1 cellular context compared by ENCODE assay signal in the genomic region with DNA sequence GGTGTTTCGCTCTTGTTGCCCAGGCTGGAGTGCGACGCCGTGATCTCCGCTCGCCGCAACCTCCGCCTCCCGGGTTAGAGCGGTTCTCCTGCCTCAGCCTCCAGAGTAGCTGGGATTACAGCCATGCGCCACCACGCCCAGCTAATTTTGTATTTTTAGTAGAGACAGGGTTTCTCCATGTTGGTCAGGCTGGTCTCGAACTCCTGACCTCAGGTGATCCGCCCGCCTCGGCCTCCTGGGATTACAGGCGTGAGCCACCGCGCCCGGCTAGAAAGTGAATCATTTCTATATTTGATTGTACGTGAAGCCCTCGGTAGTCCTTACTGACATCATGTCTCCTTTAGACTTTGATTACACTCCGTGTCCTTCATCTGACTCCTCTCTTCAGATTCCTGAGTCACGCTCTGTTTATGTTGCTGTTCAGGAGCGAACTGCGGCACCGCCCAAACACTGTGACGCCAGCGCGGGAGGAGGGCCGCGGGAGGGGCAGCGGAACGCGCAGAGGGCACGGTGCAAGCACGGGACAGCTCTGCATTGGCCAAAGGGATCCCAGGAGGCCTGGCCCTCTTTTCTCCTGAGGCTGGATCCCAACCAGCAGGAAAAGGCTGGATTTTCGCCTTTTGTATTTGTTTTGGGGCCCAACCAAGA.
TF ChIP-seq lines count a peak whose summit lies in the region.

No MANE protein-coding gene starts in this region.

TF ChIP-seq in K562, 482 proteins besides CTCF, POLR2A, EP300 and RAD21 (continues in another document):
- TF ChIP-seq CC2D1A (IDR thresholded peaks at IDR 0.05) (no peak), NFIC (IDR thresholded peaks at IDR 0.05) (no peak), TBP (optimal IDR thresholded peaks at IDR 0.05; ENCODE audit: low read depth, low read length) (peak; percentile 80), MTA2 (IDR thresholded peaks at IDR 0.05; ENCODE audit: low read depth) (no peak), JUN (IDR thresholded peaks at IDR 0.05; ENCODE audit: borderline replicate concordance, low read depth, low read length) (peak; percentile 61; the same call in 1 of the 2 replicates), JUN (CRISPR knock-in tag; IDR thresholded peaks at IDR 0.05; ENCODE audit: borderline replicate concordance) (0 out of 2 replicates have a peak, but pooled peaks have one; percentile 66), FOXA3 (CRISPR knock-in tag; conservative IDR thresholded peaks at IDR 0.05 in 1 of 2, IDR thresholded peaks at IDR 0.05 in 1 of 2) (no peak), SNRNP70 (optimal IDR thresholded peaks at IDR 0.05; ENCODE audit: low read depth, low read length) (no peak), CHCHD3 (CRISPR knock-in tag; IDR thresholded peaks at IDR 0.05) (no peak), GABPB2 (CRISPR knock-in tag; conservative IDR thresholded peaks at IDR 0.05) (no peak), POLR2AphosphoS2 (IDR thresholded peaks at IDR 0.05; ENCODE audit: low read length) (no peak), HMGXB4 (CRISPR knock-in tag; IDR thresholded peaks at IDR 0.05) (no peak), TCF15 (CRISPR knock-in tag; IDR thresholded peaks at IDR 0.05) (no peak), FOXK2 (conservative IDR thresholded peaks at IDR 0.05 in 1 of 2, IDR thresholded peaks at IDR 0.05 in 1 of 2; ENCODE audit: low read depth in 2 of 2) (peak; percentile 83 to 84), MEF2A (IDR thresholded peaks at IDR 0.05; ENCODE audit: control insufficient read depth, low read depth, low read length) (peak; percentile 60; the same call in 1 of the 2 replicates), MCM7 (IDR thresholded peaks at IDR 0.05) (no peak), FUS (optimal IDR thresholded peaks at IDR 0.05; ENCODE audit: low read depth, low read length) (no peak), KHSRP (IDR thresholded peaks at IDR 0.05) (no peak), RHOXF2B (CRISPR knock-in tag; conservative IDR thresholded peaks at IDR 0.05) (no peak), NRF1 (conservative IDR thresholded peaks at IDR 0.05 in 1 of 2, IDR thresholded peaks at IDR 0.05 in 1 of 2) (peak; percentile 73 to 79), KLF10 (CRISPR knock-in tag; IDR thresholded peaks at IDR 0.05) (no peak), SMARCA4 (IDR thresholded peaks at IDR 0.05) (peak; percentile 44; the same call in 1 of the 2 replicates), ZNF764 (CRISPR knock-in tag; IDR thresholded peaks at IDR 0.05; ENCODE audit: low read depth) (no peak), SMAD4 (CRISPR knock-in tag; conservative IDR thresholded peaks at IDR 0.05) (0 out of 2 replicates have a peak, but pooled peaks have one; percentile 16), TCF3 (CRISPR knock-in tag; IDR thresholded peaks at IDR 0.05) (no peak), RBFOX2 (IDR thresholded peaks at IDR 0.05; ENCODE audit: low read depth, low read length) (peak; percentile 74), PCBP2 (IDR thresholded peaks at IDR 0.05; ENCODE audit: low read depth, low read length, poor library complexity, severe bottlenecking) (no peak), ZNF57 (CRISPR knock-in tag; IDR thresholded peaks at IDR 0.05) (no peak), ETV1 (tag; conservative IDR thresholded peaks at IDR 0.05; ENCODE audit: low read depth) (no peak), ZNF507 (tag; conservative IDR thresholded peaks at IDR 0.05) (no peak), MYC (IDR thresholded peaks at IDR 0.05; ENCODE audit: low read depth, low read length) (peak; percentile 52; the same call in 1 of the 2 replicates), MYC (CRISPR knock-in tag; IDR thresholded peaks at IDR 0.05; ENCODE audit: borderline replicate concordance, low read depth) (no peak)
- TF ChIP-seq, protein P1, sequence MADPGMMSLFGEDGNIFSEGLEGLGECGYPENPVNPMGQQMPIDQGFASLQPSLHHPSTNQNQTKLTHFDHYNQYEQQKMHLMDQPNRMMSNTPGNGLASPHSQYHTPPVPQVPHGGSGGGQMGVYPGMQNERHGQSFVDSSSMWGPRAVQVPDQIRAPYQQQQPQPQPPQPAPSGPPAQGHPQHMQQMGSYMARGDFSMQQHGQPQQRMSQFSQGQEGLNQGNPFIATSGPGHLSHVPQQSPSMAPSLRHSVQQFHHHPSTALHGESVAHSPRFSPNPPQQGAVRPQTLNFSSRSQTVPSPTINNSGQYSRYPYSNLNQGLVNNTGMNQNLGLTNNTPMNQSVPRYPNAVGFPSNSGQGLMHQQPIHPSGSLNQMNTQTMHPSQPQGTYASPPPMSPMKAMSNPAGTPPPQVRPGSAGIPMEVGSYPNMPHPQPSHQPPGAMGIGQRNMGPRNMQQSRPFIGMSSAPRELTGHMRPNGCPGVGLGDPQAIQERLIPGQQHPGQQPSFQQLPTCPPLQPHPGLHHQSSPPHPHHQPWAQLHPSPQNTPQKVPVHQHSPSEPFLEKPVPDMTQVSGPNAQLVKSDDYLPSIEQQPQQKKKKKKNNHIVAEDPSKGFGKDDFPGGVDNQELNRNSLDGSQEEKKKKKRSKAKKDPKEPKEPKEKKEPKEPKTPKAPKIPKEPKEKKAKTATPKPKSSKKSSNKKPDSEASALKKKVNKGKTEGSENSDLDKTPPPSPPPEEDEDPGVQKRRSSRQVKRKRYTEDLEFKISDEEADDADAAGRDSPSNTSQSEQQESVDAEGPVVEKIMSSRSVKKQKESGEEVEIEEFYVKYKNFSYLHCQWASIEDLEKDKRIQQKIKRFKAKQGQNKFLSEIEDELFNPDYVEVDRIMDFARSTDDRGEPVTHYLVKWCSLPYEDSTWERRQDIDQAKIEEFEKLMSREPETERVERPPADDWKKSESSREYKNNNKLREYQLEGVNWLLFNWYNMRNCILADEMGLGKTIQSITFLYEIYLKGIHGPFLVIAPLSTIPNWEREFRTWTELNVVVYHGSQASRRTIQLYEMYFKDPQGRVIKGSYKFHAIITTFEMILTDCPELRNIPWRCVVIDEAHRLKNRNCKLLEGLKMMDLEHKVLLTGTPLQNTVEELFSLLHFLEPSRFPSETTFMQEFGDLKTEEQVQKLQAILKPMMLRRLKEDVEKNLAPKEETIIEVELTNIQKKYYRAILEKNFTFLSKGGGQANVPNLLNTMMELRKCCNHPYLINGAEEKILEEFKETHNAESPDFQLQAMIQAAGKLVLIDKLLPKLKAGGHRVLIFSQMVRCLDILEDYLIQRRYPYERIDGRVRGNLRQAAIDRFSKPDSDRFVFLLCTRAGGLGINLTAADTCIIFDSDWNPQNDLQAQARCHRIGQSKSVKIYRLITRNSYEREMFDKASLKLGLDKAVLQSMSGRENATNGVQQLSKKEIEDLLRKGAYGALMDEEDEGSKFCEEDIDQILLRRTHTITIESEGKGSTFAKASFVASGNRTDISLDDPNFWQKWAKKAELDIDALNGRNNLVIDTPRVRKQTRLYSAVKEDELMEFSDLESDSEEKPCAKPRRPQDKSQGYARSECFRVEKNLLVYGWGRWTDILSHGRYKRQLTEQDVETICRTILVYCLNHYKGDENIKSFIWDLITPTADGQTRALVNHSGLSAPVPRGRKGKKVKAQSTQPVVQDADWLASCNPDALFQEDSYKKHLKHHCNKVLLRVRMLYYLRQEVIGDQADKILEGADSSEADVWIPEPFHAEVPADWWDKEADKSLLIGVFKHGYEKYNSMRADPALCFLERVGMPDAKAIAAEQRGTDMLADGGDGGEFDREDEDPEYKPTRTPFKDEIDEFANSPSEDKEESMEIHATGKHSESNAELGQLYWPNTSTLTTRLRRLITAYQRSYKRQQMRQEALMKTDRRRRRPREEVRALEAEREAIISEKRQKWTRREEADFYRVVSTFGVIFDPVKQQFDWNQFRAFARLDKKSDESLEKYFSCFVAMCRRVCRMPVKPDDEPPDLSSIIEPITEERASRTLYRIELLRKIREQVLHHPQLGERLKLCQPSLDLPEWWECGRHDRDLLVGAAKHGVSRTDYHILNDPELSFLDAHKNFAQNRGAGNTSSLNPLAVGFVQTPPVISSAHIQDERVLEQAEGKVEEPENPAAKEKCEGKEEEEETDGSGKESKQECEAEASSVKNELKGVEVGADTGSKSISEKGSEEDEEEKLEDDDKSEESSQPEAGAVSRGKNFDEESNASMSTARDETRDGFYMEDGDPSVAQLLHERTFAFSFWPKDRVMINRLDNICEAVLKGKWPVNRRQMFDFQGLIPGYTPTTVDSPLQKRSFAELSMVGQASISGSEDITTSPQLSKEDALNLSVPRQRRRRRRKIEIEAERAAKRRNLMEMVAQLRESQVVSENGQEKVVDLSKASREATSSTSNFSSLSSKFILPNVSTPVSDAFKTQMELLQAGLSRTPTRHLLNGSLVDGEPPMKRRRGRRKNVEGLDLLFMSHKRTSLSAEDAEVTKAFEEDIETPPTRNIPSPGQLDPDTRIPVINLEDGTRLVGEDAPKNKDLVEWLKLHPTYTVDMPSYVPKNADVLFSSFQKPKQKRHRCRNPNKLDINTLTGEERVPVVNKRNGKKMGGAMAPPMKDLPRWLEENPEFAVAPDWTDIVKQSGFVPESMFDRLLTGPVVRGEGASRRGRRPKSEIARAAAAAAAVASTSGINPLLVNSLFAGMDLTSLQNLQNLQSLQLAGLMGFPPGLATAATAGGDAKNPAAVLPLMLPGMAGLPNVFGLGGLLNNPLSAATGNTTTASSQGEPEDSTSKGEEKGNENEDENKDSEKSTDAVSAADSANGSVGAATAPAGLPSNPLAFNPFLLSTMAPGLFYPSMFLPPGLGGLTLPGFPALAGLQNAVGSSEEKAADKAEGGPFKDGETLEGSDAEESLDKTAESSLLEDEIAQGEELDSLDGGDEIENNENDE (IDR thresholded peaks at IDR 0.05; ENCODE audit: low read depth, low read length), result no peak
- TF ChIP-seq, protein P2, sequence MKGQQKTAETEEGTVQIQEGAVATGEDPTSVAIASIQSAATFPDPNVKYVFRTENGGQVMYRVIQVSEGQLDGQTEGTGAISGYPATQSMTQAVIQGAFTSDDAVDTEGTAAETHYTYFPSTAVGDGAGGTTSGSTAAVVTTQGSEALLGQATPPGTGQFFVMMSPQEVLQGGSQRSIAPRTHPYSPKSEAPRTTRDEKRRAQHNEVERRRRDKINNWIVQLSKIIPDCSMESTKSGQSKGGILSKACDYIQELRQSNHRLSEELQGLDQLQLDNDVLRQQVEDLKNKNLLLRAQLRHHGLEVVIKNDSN (CRISPR knock-in tag; IDR thresholded peaks at IDR 0.05), result no peak
- TF ChIP-seq, protein P3, sequence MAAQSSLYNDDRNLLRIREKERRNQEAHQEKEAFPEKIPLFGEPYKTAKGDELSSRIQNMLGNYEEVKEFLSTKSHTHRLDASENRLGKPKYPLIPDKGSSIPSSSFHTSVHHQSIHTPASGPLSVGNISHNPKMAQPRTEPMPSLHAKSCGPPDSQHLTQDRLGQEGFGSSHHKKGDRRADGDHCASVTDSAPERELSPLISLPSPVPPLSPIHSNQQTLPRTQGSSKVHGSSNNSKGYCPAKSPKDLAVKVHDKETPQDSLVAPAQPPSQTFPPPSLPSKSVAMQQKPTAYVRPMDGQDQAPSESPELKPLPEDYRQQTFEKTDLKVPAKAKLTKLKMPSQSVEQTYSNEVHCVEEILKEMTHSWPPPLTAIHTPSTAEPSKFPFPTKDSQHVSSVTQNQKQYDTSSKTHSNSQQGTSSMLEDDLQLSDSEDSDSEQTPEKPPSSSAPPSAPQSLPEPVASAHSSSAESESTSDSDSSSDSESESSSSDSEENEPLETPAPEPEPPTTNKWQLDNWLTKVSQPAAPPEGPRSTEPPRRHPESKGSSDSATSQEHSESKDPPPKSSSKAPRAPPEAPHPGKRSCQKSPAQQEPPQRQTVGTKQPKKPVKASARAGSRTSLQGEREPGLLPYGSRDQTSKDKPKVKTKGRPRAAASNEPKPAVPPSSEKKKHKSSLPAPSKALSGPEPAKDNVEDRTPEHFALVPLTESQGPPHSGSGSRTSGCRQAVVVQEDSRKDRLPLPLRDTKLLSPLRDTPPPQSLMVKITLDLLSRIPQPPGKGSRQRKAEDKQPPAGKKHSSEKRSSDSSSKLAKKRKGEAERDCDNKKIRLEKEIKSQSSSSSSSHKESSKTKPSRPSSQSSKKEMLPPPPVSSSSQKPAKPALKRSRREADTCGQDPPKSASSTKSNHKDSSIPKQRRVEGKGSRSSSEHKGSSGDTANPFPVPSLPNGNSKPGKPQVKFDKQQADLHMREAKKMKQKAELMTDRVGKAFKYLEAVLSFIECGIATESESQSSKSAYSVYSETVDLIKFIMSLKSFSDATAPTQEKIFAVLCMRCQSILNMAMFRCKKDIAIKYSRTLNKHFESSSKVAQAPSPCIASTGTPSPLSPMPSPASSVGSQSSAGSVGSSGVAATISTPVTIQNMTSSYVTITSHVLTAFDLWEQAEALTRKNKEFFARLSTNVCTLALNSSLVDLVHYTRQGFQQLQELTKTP (IDR thresholded peaks at IDR 0.05; ENCODE audit: low read depth in 1 of 2, partially characterized antibody in 2 of 2), result no peak
- TF ChIP-seq, protein P4, sequence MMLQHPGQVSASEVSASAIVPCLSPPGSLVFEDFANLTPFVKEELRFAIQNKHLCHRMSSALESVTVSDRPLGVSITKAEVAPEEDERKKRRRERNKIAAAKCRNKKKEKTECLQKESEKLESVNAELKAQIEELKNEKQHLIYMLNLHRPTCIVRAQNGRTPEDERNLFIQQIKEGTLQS (IDR thresholded peaks at IDR 0.05), result peak; percentile 35
- TF ChIP-seq, protein P4 (CRISPR knock-in tag; conservative IDR thresholded peaks at IDR 0.05), result peak; percentile 62; the same call in 1 of the 2 replicates
